In genomic region chr1:85463666-85464496, GRCh38 we compare ENCODE assay signal across 8 cellular contexts. TPM values are rescaled to one million over a fixed set of nuclear protein-coding genes. Genes with fewer than 3 reads are reported as not detected.
DNase-seq lines count a peak whose midpoint lies in the region; ATAC-seq and TF ChIP-seq lines count a peak whose summit lies in the region.

No MANE protein-coding gene starts in this region.

- peak; percentile 53 for DNase-seq in D341Med (ENCODE audit: low spot score)
- DNase-seq in HT1080 (ENCODE audit: low read depth): peak; percentile 39
- DNase-seq in right atrium auricular region (ENCODE audit: low spot score): no peak
- DNase-seq in sciatic nerve (ENCODE audit: low spot score): no peak
- DNase-seq in SIG-M5 (lab: John Stamatoyannopoulos, UW): no peak

- no peak overlapping the region for H3K27ac Mint-ChIP-seq in activated naive CD8-positive, alpha-beta T cell

- ATAC-seq in sciatic nerve: peak; percentile 12
- no peak for ATAC-seq in HG03135 (IDR thresholded peaks at IDR 0.05; ENCODE audit: unreplicated experiment)
- ATAC-seq in HG02973 (IDR thresholded peaks at IDR 0.05; ENCODE audit: unreplicated experiment): no peak

- H3K4me1 Mint-ChIP-seq in activated naive CD8-positive, alpha-beta T cell (ENCODE audit: low read depth): peaks cover 9% of the 10 kb centered on the region

- H3K27me3 Mint-ChIP-seq in activated naive CD8-positive, alpha-beta T cell: peaks cover 37% of the 10 kb centered on the region

- H3K4me3 ChIP-seq in right atrium auricular region: peak overlapping the region; percentile 68 to 71

- H3K4me3 Mint-ChIP-seq in activated naive CD8-positive, alpha-beta T cell: peak overlapping the region; percentile 39

- peak overlapping the region; percentile 71 to 72 for H3K27ac ChIP-seq in right atrium auricular region

- peak in 1 of 2 donors; percentile 23 for TF ChIP-seq CTCF in right atrium auricular region (IDR thresholded peaks at IDR 0.05)

- H3K27me3 ChIP-seq in right atrium auricular region: no peaks in the 10 kb centered on the region

- intact Hi-C loops in sciatic nerve (cut with DNase I): no loop called here

- H3K4me1 ChIP-seq in right atrium auricular region: peaks cover 0 to 32% of the 10 kb centered on the region in 2 donors

- H3K36me3 Mint-ChIP-seq in activated naive CD8-positive, alpha-beta T cell: peaks cover 2% of the 10 kb centered on the region

- H3K9me3 ChIP-seq in right atrium auricular region: no peaks in the 10 kb centered on the region

- no peaks in the 10 kb centered on the region for H3K36me3 ChIP-seq in right atrium auricular region

- H3K9me3 Mint-ChIP-seq in activated naive CD8-positive, alpha-beta T cell (ENCODE audit: low read depth): no peaks in the 10 kb centered on the region

RNA-seq across cellular contexts. Expression of gene DDAH1, which starts 1.1 kb away (rescaled TPM):
- 74.2 and 94.2 TPM in 2 replicates for total RNA-seq in HT1080 (2014; rRNA removed; shearing (Covaris generic))
- 85.7 and 102 TPM in 2 replicates for polyA plus RNA-seq in HT1080 (2015; cell fraction: cytosol; rRNA removed)
- polyA plus RNA-seq in HT1080 (2015; cell fraction: nucleus; rRNA removed): 39.9 and 40.7 TPM in 2 replicates
- 10 to 100 TPM; 10.8 to 18.3 TPM for total RNA-seq in right atrium auricular region
- total RNA-seq in sciatic nerve: 35.7 TPM

Comparison
In these comparisons a context has a peak if more than half of its experiments do, and no peak if none do; other contexts are left out.
1. DNase-seq: peak in D341Med (single experiment) and HT1080 (single experiment); none in right atrium auricular region (single experiment), sciatic nerve (single experiment) and SIG-M5 (single experiment).